1 cellular context compared by ENCODE assay signal in genomic region chr22:17830041-17830961, GRCh38.
TF ChIP-seq lines count a peak whose summit lies in the region.

No MANE protein-coding gene starts in this region.

TF ChIP-seq in H1, 55 proteins besides CTCF, POLR2A, EP300 and RAD21 (continued from another document):
- TF ChIP-seq CHD7 (IDR thresholded peaks at IDR 0.05; ENCODE audit: insufficient replicate concordance, low read length) (no peak), YY1 (IDR thresholded peaks at IDR 0.05; ENCODE audit: low read depth, low read length) (peak; percentile 17; the same call in 1 of the 2 replicates), SAP30 (IDR thresholded peaks at IDR 0.05; ENCODE audit: insufficient read depth, insufficient replicate concordance, low read length) (no peak), USF2 (IDR thresholded peaks at IDR 0.05; ENCODE audit: low read length) (no peak), CHD2 (IDR thresholded peaks at IDR 0.05; ENCODE audit: low read length) (0 out of 2 replicates have a peak, but pooled peaks have one; percentile 42), POLR2AphosphoS5 (IDR thresholded peaks at IDR 0.05; ENCODE audit: low read depth, low read length) (no peak), RNF2 (IDR thresholded peaks at IDR 0.05; ENCODE audit: borderline replicate concordance, low read depth, low read length, missing control alignments, poor library complexity, severe bottlenecking) (no peak), TBP (IDR thresholded peaks at IDR 0.05; ENCODE audit: low read depth, low read length) (peak; percentile 56; the same call in 1 of the 2 replicates)
TF ChIP-seq in H1: peak in this region for 4.
